In genomic region chr16:30377812-30378235, GRCh38 we compare ENCODE assay signal across 8 cellular contexts. TPM values are rescaled to one million over a fixed set of nuclear protein-coding genes. Genes with fewer than 3 reads are reported as not detected.
A peak's percentile ranks its signal among the peaks of the same experiment; 100 is the strongest.
DNase-seq lines count a peak whose midpoint lies in the region; ATAC-seq and TF ChIP-seq lines count a peak whose summit lies in the region.

No MANE protein-coding gene starts in this region.

- H3K9me3 Mint-ChIP-seq in Caco-2 (ENCODE audit: unreplicated experiment) (no peaks in the 10 kb centered on the region), nephron (no peaks in the 10 kb centered on the region)

- no peaks in the 10 kb centered on the region for H3K36me3 ChIP-seq in Caco-2 (ENCODE audit: control insufficient read depth, insufficient read depth, low read length)
- no peaks in the 10 kb centered on the region for H3K36me3 ChIP-seq in Peyer's patch

- peaks cover 18% of the 10 kb centered on the region for H3K4me1 ChIP-seq in Caco-2
- peaks cover 0 to 24% (median 20%) of the 10 kb centered on the region in 4 donors for H3K4me1 ChIP-seq in Peyer's patch

- no peaks in the 10 kb centered on the region for H3K27me3 Mint-ChIP-seq in Caco-2 (ENCODE audit: insufficient read depth, unreplicated experiment)
- H3K27me3 Mint-ChIP-seq in nephron (ENCODE audit: low read depth): no peaks in the 10 kb centered on the region

- no peaks in the 10 kb centered on the region for H3K9me3 ChIP-seq in Caco-2
- H3K9me3 ChIP-seq in Peyer's patch: no peaks in the 10 kb centered on the region

- H3K27ac Mint-ChIP-seq in Caco-2 (ENCODE audit: unreplicated experiment): peak overlapping the region; percentile 98
- H3K27ac Mint-ChIP-seq in nephron: peak overlapping the region; percentile 99 to 100 (median 99)

- intact Hi-C loops in Caco-2 (cut with micrococcal nuclease; ENCODE audit: unreplicated experiment): loop anchor here (1.0 to 2.0 kb wide), 3 partner anchors 17 to 313 kb away; partner anchors contain the start of genes ALDOA and ZNF48

- peak; percentile 39 for ATAC-seq in GM21529 (IDR thresholded peaks at IDR 0.05; ENCODE audit: unreplicated experiment)
- peak; percentile 38 for ATAC-seq in stimulated activated naive CD8-positive, alpha-beta T cell treated with anti-CD3 and anti-CD28 coated beads, Interleukin-15, Interleukin-2, amounts not matched to agents 100 U/mL and 50 U/mL, for 24 hours

- BruUV-seq in Caco-2 (replicated peaks; lab: Mats Ljungman, UMichigan): no TSS peak

- H3K4me1 Mint-ChIP-seq in Caco-2 (ENCODE audit: low read depth, unreplicated experiment) (peaks cover 15% of the 10 kb centered on the region), nephron (peaks cover 18% of the 10 kb centered on the region)

- CTCF ChIA-PET in Caco-2 (lab: Charles Lee): interaction anchor here (0.6 to 1.4 kb wide), 3 partner anchors 17 to 266 kb away, joined by 3 to 7 read pairs (median 3); partner anchors contain the start of gene ZNF48

- DNase-seq in Caco-2 (peak; percentile 91 to 95), KG1 (lab: John Stamatoyannopoulos, UW) (peak; percentile 83), Peyer's patch (peak; percentile 91 to 96 (median 93)), fibroblast of the aortic adventitia (ENCODE audit: low read depth) (peak; percentile 88)
- DNase-seq in activated T-helper 9 cell treated with anti-CD3 and anti-CD28 coated beads, Interleukin-2, amount 50 U/mL, for 16 hours (ENCODE audit: low read depth): peak; percentile 78
- DNase-seq in stimulated activated naive CD8-positive, alpha-beta T cell treated with anti-CD3 and anti-CD28 coated beads, Interleukin-15, Interleukin-2, amounts not matched to agents 100 U/mL and 50 U/mL, for 24 hours: peak; percentile 85

- peak in 1 of 2 donors; percentile 38 for TF ChIP-seq POLR2A in Peyer's patch (IDR thresholded peaks at IDR 0.05)

- TF ChIP-seq CTCF in Caco-2 (IDR thresholded peaks at IDR 0.05; ENCODE audit: insufficient read depth in 1 of 2, low read depth in 1 of 2, low read length in 1 of 2, severe bottlenecking in 1 of 2, unreplicated experiment in 1 of 2) (no peak), Peyer's patch (IDR thresholded peaks at IDR 0.05) (no peak), fibroblast of the aortic adventitia (IDR thresholded peaks at IDR 0.05; ENCODE audit: insufficient read depth, low read length) (no peak), nephron (IDR thresholded peaks at IDR 0.05; ENCODE audit: unreplicated experiment in 3 of 3) (no peak)

- peak overlapping the region; percentile 87 for H3K4me3 Mint-ChIP-seq in Caco-2 (ENCODE audit: unreplicated experiment)
- peak overlapping the region; percentile 87 to 96 (median 88) for H3K4me3 Mint-ChIP-seq in nephron

- POLR2A ChIA-PET in Caco-2 (lab: Charles Lee): interaction anchor here (0.6 kb wide), 3 partner anchors 24 to 428 kb away, joined by 3 to 6 read pairs (median 4); no protein-coding TSS in a partner anchor

- peak overlapping the region; percentile 92 to 100 (median 98) for H3K27ac ChIP-seq in Peyer's patch

- H3K36me3 Mint-ChIP-seq in Caco-2 (ENCODE audit: insufficient read depth, unreplicated experiment) (peaks cover 26% of the 10 kb centered on the region), nephron (ENCODE audit: low read depth) (no peaks in the 10 kb centered on the region)

- H3K27me3 ChIP-seq in Caco-2 (replicated peaks; ENCODE audit: control insufficient read depth, insufficient read depth, low read length) (no peaks in the 10 kb centered on the region), Peyer's patch (no peaks in the 10 kb centered on the region)

- H3K4me3 ChIP-seq in Caco-2 (ENCODE audit: low read depth, low read length) (peak overlapping the region; percentile 79), Peyer's patch (peak overlapping the region; percentile 51 to 73 (median 70)), fibroblast of the aortic adventitia (ENCODE audit: low read depth, low read length) (peak overlapping the region; percentile 63)

RNA-seq across cellular contexts. Expression of gene MYL11, which starts 3.2 kb away (rescaled TPM):
- total RNA-seq in Caco-2 (2022): 2.7 and 2.9 TPM in 2 replicates
- not detected for total RNA-seq in Peyer's patch
- not detected in 2 replicates for total RNA-seq in fibroblast of the aortic adventitia (ENCODE audit: low replicate concordance)

RNA-seq across cellular contexts. Expression of gene SEPTIN1, which starts 4.5 kb away (rescaled TPM):
- total RNA-seq in Caco-2 (2022): 0.21 and 0.34 TPM in 2 replicates
- 10 to 100 TPM in 2 of 4 donors, 1 to 10 TPM in 2; 7.2 to 65.2 (median 9.8) TPM for total RNA-seq in Peyer's patch
- 0.09 TPM in 1 of 2 replicates, not detected in the other for total RNA-seq in fibroblast of the aortic adventitia (ENCODE audit: low replicate concordance)

RNA-seq across cellular contexts. Expression of gene TBC1D10B, which starts 7.5 kb away (rescaled TPM):
- total RNA-seq in Caco-2 (2022) (36.9 and 40.5 TPM in 2 replicates), Peyer's patch (10 to 100 TPM; 37.1 to 58.2 (median 48.9) TPM), fibroblast of the aortic adventitia (ENCODE audit: low replicate concordance) (26.1 and 38.0 TPM in 2 replicates)

RNA-seq across cellular contexts. Expression of gene ZNF48, which starts 17.4 kb away (rescaled TPM):
- total RNA-seq in Caco-2 (2022): 12.8 and 13.4 TPM in 2 replicates
- total RNA-seq in Peyer's patch: 1 to 10 TPM; 4.2 to 9.7 (median 7.1) TPM
- total RNA-seq in fibroblast of the aortic adventitia (ENCODE audit: low replicate concordance): 2.1 and 5.4 TPM in 2 replicates

RNA-seq across cellular contexts. Expression of gene CD2BP2, which starts 22.7 kb away (rescaled TPM):
- 50.1 and 51.8 TPM in 2 replicates for total RNA-seq in Caco-2 (2022)
- 10 to 100 TPM; 32.2 to 39.9 (median 35.3) TPM for total RNA-seq in Peyer's patch
- total RNA-seq in fibroblast of the aortic adventitia (ENCODE audit: low replicate concordance): 25.2 and 37.5 TPM in 2 replicates

Comparison
In these comparisons a context has a peak if more than half of its experiments do, and no peak if none do; other contexts are left out.
1. Peak in every context shown above with its lines: DNase-seq, ATAC-seq, H3K4me3 ChIP-seq and H3K27ac ChIP-seq.